In the genomic region with DNA sequence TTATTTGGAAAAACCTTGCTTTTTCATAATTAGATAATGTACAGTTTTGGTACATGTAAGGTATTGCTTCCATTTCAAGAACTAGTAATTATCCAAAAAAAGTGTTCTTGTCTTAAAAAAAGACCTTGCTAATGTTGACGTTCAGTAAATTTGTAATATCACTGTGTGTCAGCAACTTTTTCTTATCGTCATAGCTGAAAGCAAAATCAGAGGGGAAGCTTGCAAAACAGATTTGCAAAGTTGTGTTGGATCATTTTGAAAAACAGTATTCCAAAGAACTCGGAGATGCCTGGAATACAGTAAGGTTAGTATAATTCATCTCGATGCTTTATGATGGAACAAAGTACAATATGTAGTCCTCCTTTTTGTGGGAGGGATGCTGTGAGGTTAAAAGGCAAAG, we compare ENCODE assay signal across 10 cellular contexts. TPM values are rescaled to one million over a fixed set of nuclear protein-coding genes. Genes with fewer than 3 reads are reported as not detected.
DNase-seq lines count a peak whose midpoint lies in the region; ATAC-seq, FAIRE-seq and TF ChIP-seq lines count a peak whose summit lies in the region.
"Had no signal": no experiment of that assay in that cellular context is flagged by ENCODE, and none has a peak within 500 bp of the region (broad histone marks: within the 10 kb centered on the region; RNA-seq: fewer than 3 reads in every experiment).

No MANE protein-coding gene starts in this region.

- H3K27ac ChIP-seq in coronary artery, result peak overlapping the region in 1 of 2 donors; percentile 93
- peak overlapping the region; percentile 96 for H3K27ac ChIP-seq in neutrophil
- no peak overlapping the region for H3K27ac ChIP-seq in pancreas

- H3K4me1 Mint-ChIP-seq in Calu3 (ENCODE audit: low read depth, unreplicated experiment), result peaks cover 17% of the 10 kb centered on the region

- peaks cover 52% of the 10 kb centered on the region for H3K79me2 ChIP-seq in Loucy (ENCODE audit: insufficient read depth, low read length)

- no peaks in the 10 kb centered on the region for H3K27me3 ChIP-seq in Loucy (ENCODE audit: insufficient read depth, low read length, poor library complexity, severe bottlenecking)
- no peaks in the 10 kb centered on the region for H3K27me3 ChIP-seq in neutrophil
- no peaks in the 10 kb centered on the region for H3K27me3 ChIP-seq in pancreas

- peaks cover 6% of the 10 kb centered on the region for H4K20me1 ChIP-seq in Loucy (ENCODE audit: insufficient read depth, low read length, poor library complexity, severe bottlenecking)

- H3K36me3 ChIP-seq in Loucy (ENCODE audit: insufficient read depth, low read length) (0 out of 2 replicates have a peak, but pooled peaks cover 5% of the 10 kb centered on the region), neutrophil (peaks cover 12% of the 10 kb centered on the region), pancreas (no peaks in the 10 kb centered on the region)

- peak overlapping the region; percentile 89 for H3K4me2 ChIP-seq in Loucy (ENCODE audit: low read depth, low read length, poor library complexity, severe bottlenecking)

- no peak overlapping the region for H2AFZ ChIP-seq in Loucy (ENCODE audit: low read length)

- H3K9me3 ChIP-seq in Loucy (ENCODE audit: insufficient read depth, low read depth, low read length) (no peaks in the 10 kb centered on the region; the same call in 1 of the 2 replicates), neutrophil (no peaks in the 10 kb centered on the region), pancreas (no peaks in the 10 kb centered on the region)

- FAIRE-seq in pancreas (lab: Jason Lieb, UNC), result no peak

- no peak for TF ChIP-seq CTCF in Calu3 (IDR thresholded peaks at IDR 0.05; ENCODE audit: unreplicated experiment)
- no peak for TF ChIP-seq CTCF in Loucy (conservative IDR thresholded peaks at IDR 0.05; ENCODE audit: low read length)
- TF ChIP-seq CTCF in coronary artery (IDR thresholded peaks at IDR 0.05), result no peak
- no peak for TF ChIP-seq CTCF in neutrophil (IDR thresholded peaks at IDR 0.05)
- TF ChIP-seq CTCF in pancreas (IDR thresholded peaks at IDR 0.05), result no peak

- peak overlapping the region; percentile 94 for H3K4me3 Mint-ChIP-seq in Calu3 (ENCODE audit: low read depth, unreplicated experiment)

- peaks cover 24% of the 10 kb centered on the region for H3K36me3 Mint-ChIP-seq in Calu3 (ENCODE audit: insufficient read depth, unreplicated experiment)

- no peak for DNase-seq in Calu3
- DNase-seq in coronary artery (ENCODE audit: low spot score), result no peak
- DNase-seq in pancreas, result no peak
- DNase-seq in activated gamma-delta T cell (lab: John Stamatoyannopoulos, UW), result no peak
- no peak for DNase-seq in putamen (ENCODE audit: low spot score)
- no peak for DNase-seq in LoVo (ENCODE audit: low spot score)
- DNase-seq: SHP77 treated with DMSO at 0.1 percent for 48 hours; stimulated activated CD4-positive, alpha-beta T cell treated with anti-CD3 and anti-CD28 coated beads, Interleukin-1b, Interleukin-23, amount 100 ng/mL, for 48 hours had no signal

- H3K27ac Mint-ChIP-seq in Calu3 (ENCODE audit: unreplicated experiment), result peak overlapping the region; percentile 98

- H3K27me3 Mint-ChIP-seq in Calu3 (ENCODE audit: unreplicated experiment), result no peaks in the 10 kb centered on the region

- peak overlapping the region; percentile 93 for H3K9ac ChIP-seq in Loucy (ENCODE audit: low read depth, low read length, poor library complexity, severe bottlenecking)

- ATAC-seq in pancreas, result no peak

- no TSS peak for BruUV-seq in Calu3 (replicated peaks; lab: Mats Ljungman, UMichigan)

- 59 to 66% methylated on average over 4 of the region's 4 CpGs for WGBS in pancreas, 2 donors

- CTCF ChIA-PET in Calu3 (lab: Charles Lee), result no interaction called here

- peaks cover 4% of the 10 kb centered on the region for H3K9me3 Mint-ChIP-seq in Calu3 (ENCODE audit: low read depth, unreplicated experiment)

- H3K4me1 ChIP-seq in Loucy (ENCODE audit: insufficient read depth, low read length, poor library complexity, severe bottlenecking) (peaks cover 43% of the 10 kb centered on the region), neutrophil (ENCODE audit: control insufficient read depth in 1 of 2, insufficient read depth in 1 of 2, low read depth in 1 of 2, low read length in 1 of 2) (peaks cover 27% of the 10 kb centered on the region in 2 experiments), pancreas (peaks cover 5 to 27% (median 22%) of the 10 kb centered on the region in 3 donors)

- intact Hi-C loops in Calu3 (cut with micrococcal nuclease; ENCODE audit: unreplicated experiment) (loop anchor here (2.0 to 5.0 kb wide), 2 partner anchors 37 to 221 kb away; a partner anchor contains a TSS), pancreas (cut with DNase I) (loop anchor here in 2 of 3 donors (10.0 kb wide), 2 partner anchors 49 to 59 kb away; no protein-coding TSS in a partner anchor)

- H3F3A ChIP-seq in Loucy (ENCODE audit: low read depth), result no peaks in the 10 kb centered on the region

- H3K4me3 ChIP-seq in Loucy (ENCODE audit: low read length, poor library complexity, severe bottlenecking), result peak overlapping the region; percentile 99
- peak overlapping the region; percentile 78 for H3K4me3 ChIP-seq in coronary artery
- peak overlapping the region in 1 of 2 experiments; percentile 74 for H3K4me3 ChIP-seq in neutrophil (ENCODE audit: low read depth in 1 of 2, low read length in 1 of 2)
- peak overlapping the region in 2 of 4 donors; percentile 58 to 74 for H3K4me3 ChIP-seq in pancreas

- no peaks in the 10 kb centered on the region for H3K9me2 ChIP-seq in Loucy (replicated peaks; ENCODE audit: low read depth, low read length)

RNA-seq across cellular contexts. Expression of a gene that starts 1.4 kb away (rescaled TPM):
- total RNA-seq in Calu3 (2022) (10.1 and 13.6 TPM in 2 replicates), pancreas (1 to 10 TPM; 4.5 to 9.7 (median 5.8) TPM)
- 1 to 10 TPM; 3.3 to 4.1 TPM for polyA plus RNA-seq in pancreas

RNA-seq across cellular contexts. Expression of a gene that starts 1.5 kb away (rescaled TPM):
- total RNA-seq in Calu3 (2022) (5.0 and 5.4 TPM in 2 replicates), pancreas (1 to 10 TPM; 3.0 to 5.0 (median 4.0) TPM)
- 1 to 10 TPM; 1.9 to 3.6 TPM for polyA plus RNA-seq in pancreas

RNA-seq across cellular contexts. Expression of a gene that starts 35.8 kb away (rescaled TPM):
- total RNA-seq in Calu3 (2022) (5.1 and 5.2 TPM in 2 replicates), pancreas (1 to 10 TPM; 1.7 to 3.4 (median 2.3) TPM)
- 1 to 10 TPM; 3.5 to 7.5 TPM for polyA plus RNA-seq in pancreas
